ENCODE assay signal across 1 cellular context in the genomic region with DNA sequence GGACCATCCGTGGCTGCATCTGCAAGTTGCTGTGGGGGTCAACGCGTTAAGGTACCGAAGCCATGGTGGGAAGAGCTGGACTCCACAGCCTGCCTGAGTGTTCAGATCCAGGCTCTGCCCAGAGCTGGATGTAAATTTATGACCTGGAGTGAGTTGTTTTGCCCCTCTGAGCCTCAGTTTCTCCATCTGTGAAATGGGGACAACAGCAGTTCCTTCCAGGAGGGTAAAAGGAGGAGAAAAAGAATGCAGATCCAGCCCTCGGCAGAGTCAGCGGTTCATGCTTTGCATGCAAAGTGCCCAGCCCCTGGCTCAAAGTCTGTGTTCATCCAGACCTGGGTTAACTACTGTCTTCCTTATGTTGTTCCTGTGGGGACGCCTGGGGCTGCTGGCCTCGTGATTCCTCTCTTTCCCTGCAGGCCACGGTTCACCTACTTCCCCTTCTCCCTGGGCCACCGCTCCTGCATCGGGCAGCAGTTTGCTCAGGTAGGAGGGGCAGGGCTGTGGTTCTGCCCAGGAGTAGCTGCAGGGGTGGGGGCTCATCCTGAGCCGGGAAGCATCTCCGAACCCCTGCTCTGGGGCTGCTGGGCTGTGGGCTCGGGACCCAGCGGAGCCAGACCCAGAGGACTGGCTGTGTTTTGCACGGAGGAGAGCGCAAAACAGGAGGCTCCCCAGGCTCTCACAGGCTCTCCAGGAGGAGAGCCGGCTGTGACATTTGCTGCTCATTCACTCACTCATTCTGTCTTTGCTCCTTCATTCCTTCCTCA.
TF ChIP-seq lines count a peak whose summit lies in the region.

No MANE protein-coding gene starts in this region.

TF ChIP-seq in WTC11, 78 proteins besides CTCF, POLR2A, EP300 and RAD21 (continued from another document):
- TF ChIP-seq AR (CRISPR knock-in tag; IDR thresholded peaks at IDR 0.05) (no peak), ZNF281 (CRISPR knock-in tag; IDR thresholded peaks at IDR 0.05) (no peak), GRHL2 (CRISPR knock-in tag; IDR thresholded peaks at IDR 0.05; ENCODE audit: insufficient replicate concordance, severe bottlenecking) (no peak), IRF1 (CRISPR knock-in tag; IDR thresholded peaks at IDR 0.05) (no peak), ATF1 (CRISPR knock-in tag; IDR thresholded peaks at IDR 0.05) (no peak), ZNF263 (CRISPR knock-in tag; IDR thresholded peaks at IDR 0.05; ENCODE audit: low read depth) (no peak)
